8 cellular contexts compared by ENCODE assay signal in genomic region chr12:67355428-67356385, GRCh38.
A peak's percentile ranks its signal among the peaks of the same experiment; 100 is the strongest.
DNase-seq lines count a peak whose midpoint lies in the region; ATAC-seq and TF ChIP-seq lines count a peak whose summit lies in the region.

No MANE protein-coding gene starts in this region.

- H3K9me3 ChIP-seq in WERI-Rb-1 (ENCODE audit: severe bottlenecking) (no peaks in the 10 kb centered on the region), psoas muscle (no peaks in the 10 kb centered on the region)

- in situ Hi-C loops in Caki2 (cut with HindIII; ENCODE audit: low pct_unique_long_range_greater_than_20kb, low sequenced_read_pairs): no loop called here

- peak; percentile 48 for ATAC-seq in GM21529 (IDR thresholded peaks at IDR 0.05; ENCODE audit: unreplicated experiment)
- peak; percentile 61 to 85 (median 72) for ATAC-seq in psoas muscle
- no peak for ATAC-seq in GM18861 (IDR thresholded peaks at IDR 0.05; ENCODE audit: unreplicated experiment)

- 5 to 7% (median 6%) methylated on average over 8 of the region's 8 CpGs for WGBS in psoas muscle, 3 donors

- H3K36me3 ChIP-seq in WERI-Rb-1 (no peaks in the 10 kb centered on the region), psoas muscle (ENCODE audit: insufficient read depth in 1 of 2, low read depth in 1 of 2) (no peaks in the 10 kb centered on the region)

- intact Hi-C loops in psoas muscle (cut with DNase I): loop anchor here (1.0 to 5.0 kb wide), 7 partner anchors 39 to 587 kb away; partner anchors contain the start of gene DYRK2 (in 1 of the 2)

- H3K27ac ChIP-seq in WERI-Rb-1 (no peak overlapping the region), psoas muscle (peak overlapping the region; percentile 78)

- TF ChIP-seq CTCF in WERI-Rb-1 (IDR thresholded peaks at IDR 0.05; ENCODE audit: low read depth, low read length): peak; percentile 34
- peak; percentile 55 for TF ChIP-seq CTCF in psoas muscle (IDR thresholded peaks at IDR 0.05)

- H3K4me3 ChIP-seq in WERI-Rb-1 (ENCODE audit: low read depth, low read length) (no peak overlapping the region), psoas muscle (peak overlapping the region; percentile 62)

- H3K4me1 ChIP-seq in psoas muscle: peaks cover 28% of the 10 kb centered on the region

- DNase-seq in Caki2 (ENCODE audit: low read depth) (peak; percentile 79), NCI-H2029 treated with DMSO at 0.1 percent for 48 hours (lab: John Stamatoyannopoulos, UW) (peak; percentile 82), WERI-Rb-1 (peak; percentile 16), germinal center (ENCODE audit: low spot score) (peak; percentile 23), psoas muscle (no peak)
- DNase-seq in stimulated activated CD8-positive, alpha-beta memory T cell treated with anti-CD3 and anti-CD28 coated beads, Interleukin-4, amount 100 ng/mL, for 48 hours: no peak

- H3K27me3 ChIP-seq in WERI-Rb-1 (ENCODE audit: insufficient read depth, low read depth, severe bottlenecking): no peaks in the 10 kb centered on the region
- H3K27me3 ChIP-seq in psoas muscle (ENCODE audit: insufficient read depth in 3 of 3, low read length in 2 of 3): no peaks in the 10 kb centered on the region

Comparison
In these comparisons a context has a peak if more than half of its experiments do, and no peak if none do; other contexts are left out.
1. DNase-seq: peak in Caki2 (single experiment), NCI-H2029 treated with DMSO at 0.1 percent for 48 hours (single experiment), WERI-Rb-1 (single experiment) and germinal center (single experiment); none in psoas muscle (0 of 2) and stimulated activated CD8-positive, alpha-beta memory T cell treated with anti-CD3 and anti-CD28 coated beads, Interleukin-4, amount 100 ng/mL, for 48 hours (single experiment).